1 cellular context compared by ENCODE assay signal in the genomic region with DNA sequence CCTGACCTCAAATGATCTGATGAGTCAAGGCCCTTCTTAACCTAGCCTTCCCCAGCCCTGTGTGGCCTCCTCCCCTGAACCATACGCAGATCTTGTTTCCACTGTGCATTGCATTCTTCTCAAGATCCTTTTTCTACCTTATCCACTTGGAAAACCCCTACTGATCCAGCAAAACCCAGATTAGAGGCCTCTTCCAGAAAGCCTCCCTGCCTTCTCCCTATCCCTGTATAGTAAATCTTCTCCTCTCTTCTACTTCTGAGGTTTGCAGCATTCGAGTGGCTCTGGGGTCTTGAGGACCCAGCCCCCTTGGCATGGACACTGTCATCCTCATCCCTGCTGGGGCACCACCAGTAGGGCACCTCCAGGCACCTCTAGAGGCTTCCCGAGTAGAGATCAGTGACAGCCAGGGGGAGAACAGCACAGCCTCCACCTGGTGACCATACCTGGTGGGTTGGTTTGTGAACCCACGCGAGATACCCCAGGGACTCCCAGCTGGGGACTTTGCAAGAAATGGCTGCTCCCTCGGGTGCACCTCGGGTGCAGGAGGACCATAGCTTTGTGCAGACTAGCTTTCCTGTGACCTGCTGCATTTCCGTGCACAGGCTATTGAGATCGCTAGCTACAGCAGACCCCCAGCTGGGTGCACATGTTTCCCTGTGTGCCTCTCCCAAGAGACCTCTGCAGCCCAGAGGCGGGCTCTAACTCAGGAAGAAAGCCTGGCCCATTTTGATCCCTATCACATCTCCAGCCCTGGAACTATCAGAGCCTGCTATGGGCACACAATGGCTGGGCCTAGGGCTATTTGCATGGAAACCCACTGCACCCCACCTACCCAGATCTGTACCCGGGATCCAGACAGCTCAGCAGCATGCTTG.
TF ChIP-seq lines count a peak whose summit lies in the region.

No MANE protein-coding gene starts in this region.

TF ChIP-seq in GM23338, 12 proteins besides CTCF, POLR2A, EP300 and RAD21:
- TF ChIP-seq, protein P1, sequence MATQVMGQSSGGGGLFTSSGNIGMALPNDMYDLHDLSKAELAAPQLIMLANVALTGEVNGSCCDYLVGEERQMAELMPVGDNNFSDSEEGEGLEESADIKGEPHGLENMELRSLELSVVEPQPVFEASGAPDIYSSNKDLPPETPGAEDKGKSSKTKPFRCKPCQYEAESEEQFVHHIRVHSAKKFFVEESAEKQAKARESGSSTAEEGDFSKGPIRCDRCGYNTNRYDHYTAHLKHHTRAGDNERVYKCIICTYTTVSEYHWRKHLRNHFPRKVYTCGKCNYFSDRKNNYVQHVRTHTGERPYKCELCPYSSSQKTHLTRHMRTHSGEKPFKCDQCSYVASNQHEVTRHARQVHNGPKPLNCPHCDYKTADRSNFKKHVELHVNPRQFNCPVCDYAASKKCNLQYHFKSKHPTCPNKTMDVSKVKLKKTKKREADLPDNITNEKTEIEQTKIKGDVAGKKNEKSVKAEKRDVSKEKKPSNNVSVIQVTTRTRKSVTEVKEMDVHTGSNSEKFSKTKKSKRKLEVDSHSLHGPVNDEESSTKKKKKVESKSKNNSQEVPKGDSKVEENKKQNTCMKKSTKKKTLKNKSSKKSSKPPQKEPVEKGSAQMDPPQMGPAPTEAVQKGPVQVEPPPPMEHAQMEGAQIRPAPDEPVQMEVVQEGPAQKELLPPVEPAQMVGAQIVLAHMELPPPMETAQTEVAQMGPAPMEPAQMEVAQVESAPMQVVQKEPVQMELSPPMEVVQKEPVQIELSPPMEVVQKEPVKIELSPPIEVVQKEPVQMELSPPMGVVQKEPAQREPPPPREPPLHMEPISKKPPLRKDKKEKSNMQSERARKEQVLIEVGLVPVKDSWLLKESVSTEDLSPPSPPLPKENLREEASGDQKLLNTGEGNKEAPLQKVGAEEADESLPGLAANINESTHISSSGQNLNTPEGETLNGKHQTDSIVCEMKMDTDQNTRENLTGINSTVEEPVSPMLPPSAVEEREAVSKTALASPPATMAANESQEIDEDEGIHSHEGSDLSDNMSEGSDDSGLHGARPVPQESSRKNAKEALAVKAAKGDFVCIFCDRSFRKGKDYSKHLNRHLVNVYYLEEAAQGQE (IDR thresholded peaks at IDR 0.05; ENCODE audit: unreplicated experiment): no peak
- no peak for TF ChIP-seq NANOG (IDR thresholded peaks at IDR 0.05; ENCODE audit: borderline replicate concordance)
- TF ChIP-seq ZNF114 (CRISPR knock-in tag; IDR thresholded peaks at IDR 0.05): no peak
- no peak for TF ChIP-seq CREB1 (CRISPR knock-in tag; IDR thresholded peaks at IDR 0.05; ENCODE audit: low read depth)
- TF ChIP-seq JUNB (IDR thresholded peaks at IDR 0.05; ENCODE audit: unreplicated experiment): no peak
- no peak for TF ChIP-seq POLR2AphosphoS5 (IDR thresholded peaks at IDR 0.05; ENCODE audit: low read depth)
- TF ChIP-seq ZNF331 (CRISPR knock-in tag; IDR thresholded peaks at IDR 0.05; ENCODE audit: low read depth): no peak
- TF ChIP-seq, protein P2, sequence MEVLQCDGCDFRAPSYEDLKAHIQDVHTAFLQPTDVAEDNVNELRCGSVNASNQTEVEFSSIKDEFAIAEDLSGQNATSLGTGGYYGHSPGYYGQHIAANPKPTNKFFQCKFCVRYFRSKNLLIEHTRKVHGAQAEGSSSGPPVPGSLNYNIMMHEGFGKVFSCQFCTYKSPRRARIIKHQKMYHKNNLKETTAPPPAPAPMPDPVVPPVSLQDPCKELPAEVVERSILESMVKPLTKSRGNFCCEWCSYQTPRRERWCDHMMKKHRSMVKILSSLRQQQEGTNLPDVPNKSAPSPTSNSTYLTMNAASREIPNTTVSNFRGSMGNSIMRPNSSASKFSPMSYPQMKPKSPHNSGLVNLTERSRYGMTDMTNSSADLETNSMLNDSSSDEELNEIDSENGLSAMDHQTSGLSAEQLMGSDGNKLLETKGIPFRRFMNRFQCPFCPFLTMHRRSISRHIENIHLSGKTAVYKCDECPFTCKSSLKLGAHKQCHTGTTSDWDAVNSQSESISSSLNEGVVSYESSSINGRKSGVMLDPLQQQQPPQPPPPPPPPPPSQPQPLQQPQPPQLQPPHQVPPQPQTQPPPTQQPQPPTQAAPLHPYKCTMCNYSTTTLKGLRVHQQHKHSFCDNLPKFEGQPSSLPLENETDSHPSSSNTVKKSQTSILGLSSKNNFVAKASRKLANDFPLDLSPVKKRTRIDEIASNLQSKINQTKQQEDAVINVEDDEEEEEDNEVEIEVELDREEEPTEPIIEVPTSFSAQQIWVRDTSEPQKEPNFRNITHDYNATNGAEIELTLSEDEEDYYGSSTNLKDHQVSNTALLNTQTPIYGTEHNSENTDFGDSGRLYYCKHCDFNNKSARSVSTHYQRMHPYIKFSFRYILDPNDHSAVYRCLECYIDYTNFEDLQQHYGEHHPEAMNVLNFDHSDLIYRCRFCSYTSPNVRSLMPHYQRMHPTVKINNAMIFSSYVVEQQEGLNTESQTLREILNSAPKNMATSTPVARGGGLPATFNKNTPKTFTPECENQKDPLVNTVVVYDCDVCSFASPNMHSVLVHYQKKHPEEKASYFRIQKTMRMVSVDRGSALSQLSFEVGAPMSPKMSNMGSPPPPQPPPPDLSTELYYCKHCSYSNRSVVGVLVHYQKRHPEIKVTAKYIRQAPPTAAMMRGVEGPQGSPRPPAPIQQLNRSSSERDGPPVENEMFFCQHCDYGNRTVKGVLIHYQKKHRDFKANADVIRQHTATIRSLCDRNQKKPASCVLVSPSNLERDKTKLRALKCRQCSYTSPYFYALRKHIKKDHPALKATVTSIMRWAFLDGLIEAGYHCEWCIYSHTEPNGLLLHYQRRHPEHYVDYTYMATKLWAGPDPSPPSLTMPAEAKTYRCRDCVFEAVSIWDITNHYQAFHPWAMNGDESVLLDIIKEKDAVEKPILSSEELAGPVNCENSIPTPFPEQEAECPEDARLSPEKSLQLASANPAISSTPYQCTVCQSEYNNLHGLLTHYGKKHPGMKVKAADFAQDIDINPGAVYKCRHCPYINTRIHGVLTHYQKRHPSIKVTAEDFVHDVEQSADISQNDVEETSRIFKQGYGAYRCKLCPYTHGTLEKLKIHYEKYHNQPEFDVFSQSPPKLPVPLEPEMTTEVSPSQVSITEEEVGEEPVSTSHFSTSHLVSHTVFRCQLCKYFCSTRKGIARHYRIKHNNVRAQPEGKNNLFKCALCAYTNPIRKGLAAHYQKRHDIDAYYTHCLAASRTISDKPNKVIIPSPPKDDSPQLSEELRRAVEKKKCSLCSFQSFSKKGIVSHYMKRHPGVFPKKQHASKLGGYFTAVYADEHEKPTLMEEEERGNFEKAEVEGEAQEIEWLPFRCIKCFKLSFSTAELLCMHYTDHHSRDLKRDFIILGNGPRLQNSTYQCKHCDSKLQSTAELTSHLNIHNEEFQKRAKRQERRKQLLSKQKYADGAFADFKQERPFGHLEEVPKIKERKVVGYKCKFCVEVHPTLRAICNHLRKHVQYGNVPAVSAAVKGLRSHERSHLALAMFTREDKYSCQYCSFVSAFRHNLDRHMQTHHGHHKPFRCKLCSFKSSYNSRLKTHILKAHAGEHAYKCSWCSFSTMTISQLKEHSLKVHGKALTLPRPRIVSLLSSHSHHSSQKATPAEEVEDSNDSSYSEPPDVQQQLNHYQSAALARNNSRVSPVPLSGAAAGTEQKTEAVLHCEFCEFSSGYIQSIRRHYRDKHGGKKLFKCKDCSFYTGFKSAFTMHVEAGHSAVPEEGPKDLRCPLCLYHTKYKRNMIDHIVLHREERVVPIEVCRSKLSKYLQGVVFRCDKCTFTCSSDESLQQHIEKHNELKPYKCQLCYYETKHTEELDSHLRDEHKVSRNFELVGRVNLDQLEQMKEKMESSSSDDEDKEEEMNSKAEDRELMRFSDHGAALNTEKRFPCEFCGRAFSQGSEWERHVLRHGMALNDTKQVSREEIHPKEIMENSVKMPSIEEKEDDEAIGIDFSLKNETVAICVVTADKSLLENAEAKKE (CRISPR knock-in tag; IDR thresholded peaks at IDR 0.05): no peak
- no peak for TF ChIP-seq STAT1 (IDR thresholded peaks at IDR 0.05; ENCODE audit: unreplicated experiment)
- no peak for TF ChIP-seq EZH2phosphoT487 (IDR thresholded peaks at IDR 0.05; ENCODE audit: unreplicated experiment)
- TF ChIP-seq, protein P3, sequence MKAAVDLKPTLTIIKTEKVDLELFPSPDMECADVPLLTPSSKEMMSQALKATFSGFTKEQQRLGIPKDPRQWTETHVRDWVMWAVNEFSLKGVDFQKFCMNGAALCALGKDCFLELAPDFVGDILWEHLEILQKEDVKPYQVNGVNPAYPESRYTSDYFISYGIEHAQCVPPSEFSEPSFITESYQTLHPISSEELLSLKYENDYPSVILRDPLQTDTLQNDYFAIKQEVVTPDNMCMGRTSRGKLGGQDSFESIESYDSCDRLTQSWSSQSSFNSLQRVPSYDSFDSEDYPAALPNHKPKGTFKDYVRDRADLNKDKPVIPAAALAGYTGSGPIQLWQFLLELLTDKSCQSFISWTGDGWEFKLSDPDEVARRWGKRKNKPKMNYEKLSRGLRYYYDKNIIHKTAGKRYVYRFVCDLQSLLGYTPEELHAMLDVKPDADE (IDR thresholded peaks at IDR 0.05): no peak
- TF ChIP-seq EZH2 (IDR thresholded peaks at IDR 0.05; ENCODE audit: low read depth, unreplicated experiment): no peak
